In genomic region chr1:148793762-148794332, GRCh38 we compare ENCODE assay signal across 10 cellular contexts. TPM values are rescaled to one million over a fixed set of nuclear protein-coding genes. Genes with fewer than 3 reads are reported as not detected.
DNase-seq lines count a peak whose midpoint lies in the region; ATAC-seq, FAIRE-seq and TF ChIP-seq lines count a peak whose summit lies in the region.
"Not testable (repeated sequence)": the region's sequence is repeated elsewhere in the genome, so short reads cannot be mapped to it uniquely, and the experiment has no call there.
"Had no signal": no experiment of that assay in that cellular context is flagged by ENCODE, and none has a peak within 500 bp of the region (broad histone marks: within the 10 kb centered on the region; RNA-seq: fewer than 3 reads in every experiment).

No MANE protein-coding gene starts in this region.

- TF ChIP-seq CTCF in astrocyte (IDR thresholded peaks at IDR 0.05; ENCODE audit: insufficient read depth, low read depth, low read length); endothelial cell of umbilical vein (IDR thresholded peaks at IDR 0.05; ENCODE audit: extremely low read depth in 1 of 2, insufficient read depth in 1 of 2, low read depth in 1 of 2, low read length in 2 of 2): not testable (repeated sequence)

- H3K9me3 Mint-ChIP-seq in activated CD4-positive, alpha-beta T cell treated with anti-CD3 and anti-CD28 coated beads for 36 hours (ENCODE audit: low read depth); activated T-helper 17 cell treated with anti-CD3 and anti-CD28 coated beads, Interleukin-2, amount 50 U/mL, for 72 hours; astrocyte (ENCODE audit: unreplicated experiment); stimulated activated effector memory CD8-positive, alpha-beta T cell treated with anti-CD3 and anti-CD28 coated beads, Interleukin-12 subunit alpha, Interleukin-12 subunit beta, amount 100 ng/mL, for 72 hours; stimulated activated naive CD8-positive, alpha-beta T cell treated with anti-CD3 and anti-CD28 coated beads, Interleukin-15, amount 100 ng/mL, for 72 hours: not testable (repeated sequence)

- H3K9me3 ChIP-seq in astrocyte (ENCODE audit: insufficient read depth, low read depth, low read length); endothelial cell of umbilical vein (replicated peaks; ENCODE audit: control insufficient read depth, insufficient read depth, low read length): not testable (repeated sequence)

- peak; percentile 83 for FAIRE-seq in H54 (lab: Jason Lieb, UNC)
- peak; percentile 75 for FAIRE-seq in RCC 7860 (lab: Jason Lieb, UNC)
- FAIRE-seq in astrocyte (lab: Jason Lieb, UNC): peak; percentile 37
- peak; percentile 66 for FAIRE-seq in endothelial cell of umbilical vein (lab: Jason Lieb, UNC)

- H3K4me3 Mint-ChIP-seq in activated CD4-positive, alpha-beta T cell treated with anti-CD3 and anti-CD28 coated beads for 36 hours; activated T-helper 17 cell treated with anti-CD3 and anti-CD28 coated beads, Interleukin-2, amount 50 U/mL, for 72 hours; astrocyte (ENCODE audit: unreplicated experiment); stimulated activated effector memory CD8-positive, alpha-beta T cell treated with anti-CD3 and anti-CD28 coated beads, Interleukin-12 subunit alpha, Interleukin-12 subunit beta, amount 100 ng/mL, for 72 hours; stimulated activated naive CD8-positive, alpha-beta T cell treated with anti-CD3 and anti-CD28 coated beads, Interleukin-15, amount 100 ng/mL, for 72 hours: not testable (repeated sequence)

- not testable (repeated sequence) for H3K36me3 ChIP-seq in astrocyte (ENCODE audit: insufficient read depth, low read length); endothelial cell of umbilical vein (ENCODE audit: control insufficient read depth in 2 of 2, extremely low read depth in 1 of 2, insufficient read depth in 2 of 2, low read length in 2 of 2)

- not testable (repeated sequence) for H3K27me3 ChIP-seq in astrocyte (ENCODE audit: insufficient read depth, low read length); endothelial cell of umbilical vein (ENCODE audit: control insufficient read depth in 2 of 2, insufficient read depth in 2 of 2, low read length in 2 of 2)

- H3K27ac ChIP-seq in astrocyte (ENCODE audit: low read depth, low read length); endothelial cell of umbilical vein (ENCODE audit: insufficient read depth, low read depth, low read length): not testable (repeated sequence)

- not testable (repeated sequence) for H3K4me3 ChIP-seq in astrocyte (ENCODE audit: insufficient read depth, low read depth, low read length); endothelial cell of umbilical vein (replicated peaks in 1 of 3; ENCODE audit: insufficient read depth in 1 of 3, low read depth in 1 of 3, low read length in 3 of 3)

- intact Hi-C loops in activated CD4-positive, alpha-beta T cell treated with anti-CD3 and anti-CD28 coated beads for 36 hours (cut with DNase I, micrococcal nuclease); endothelial cell of umbilical vein (cut with micrococcal nuclease): not testable (repeated sequence)

- not testable (repeated sequence) for H3K36me3 Mint-ChIP-seq in activated CD4-positive, alpha-beta T cell treated with anti-CD3 and anti-CD28 coated beads for 36 hours (ENCODE audit: low read depth); activated T-helper 17 cell treated with anti-CD3 and anti-CD28 coated beads, Interleukin-2, amount 50 U/mL, for 72 hours (ENCODE audit: low read depth); astrocyte (ENCODE audit: low read depth, unreplicated experiment); stimulated activated effector memory CD8-positive, alpha-beta T cell treated with anti-CD3 and anti-CD28 coated beads, Interleukin-12 subunit alpha, Interleukin-12 subunit beta, amount 100 ng/mL, for 72 hours

- H3K27ac Mint-ChIP-seq in activated CD4-positive, alpha-beta T cell treated with anti-CD3 and anti-CD28 coated beads for 36 hours; activated T-helper 17 cell treated with anti-CD3 and anti-CD28 coated beads, Interleukin-2, amount 50 U/mL, for 72 hours; astrocyte (ENCODE audit: unreplicated experiment); stimulated activated effector memory CD8-positive, alpha-beta T cell treated with anti-CD3 and anti-CD28 coated beads, Interleukin-12 subunit alpha, Interleukin-12 subunit beta, amount 100 ng/mL, for 72 hours; stimulated activated naive CD8-positive, alpha-beta T cell treated with anti-CD3 and anti-CD28 coated beads, Interleukin-15, amount 100 ng/mL, for 72 hours: not testable (repeated sequence)

- H3K4me2 ChIP-seq in astrocyte (ENCODE audit: low read length); endothelial cell of umbilical vein (ENCODE audit: insufficient read depth, low read length): not testable (repeated sequence)

- H3K4me1 ChIP-seq in astrocyte (ENCODE audit: insufficient read depth, low read length); endothelial cell of umbilical vein (ENCODE audit: control insufficient read depth, extremely low read depth, insufficient read depth, low read length): not testable (repeated sequence)

- H3K9me1 ChIP-seq in endothelial cell of umbilical vein (replicated peaks; ENCODE audit: control insufficient read depth, extremely low read depth, insufficient read depth, low read length): not testable (repeated sequence)

- H3K9ac ChIP-seq in astrocyte (ENCODE audit: low read length); endothelial cell of umbilical vein (replicated peaks; ENCODE audit: extremely low read depth, insufficient read depth, low read length): not testable (repeated sequence)

- DNase-seq in H54 (ENCODE audit: insufficient read length, low spot score); RCC 7860 (ENCODE audit: low spot score); activated CD4-positive, alpha-beta T cell treated with anti-CD3 and anti-CD28 coated beads for 36 hours; astrocyte (ENCODE audit: low read depth); endothelial cell of umbilical vein (ENCODE audit: low read depth, low spot score); stimulated activated effector memory CD8-positive, alpha-beta T cell treated with anti-CD3 and anti-CD28 coated beads, Interleukin-12 subunit alpha, Interleukin-12 subunit beta, amount 100 ng/mL, for 72 hours (ENCODE audit: low spot score in 2 of 2); stimulated activated naive CD8-positive, alpha-beta T cell treated with anti-CD3 and anti-CD28 coated beads, Interleukin-15, amount 100 ng/mL, for 72 hours: not testable (repeated sequence)

- not testable (repeated sequence) for H3K27me3 Mint-ChIP-seq in activated CD4-positive, alpha-beta T cell treated with anti-CD3 and anti-CD28 coated beads for 36 hours; activated T-helper 17 cell treated with anti-CD3 and anti-CD28 coated beads, Interleukin-2, amount 50 U/mL, for 72 hours; astrocyte (ENCODE audit: low read depth, unreplicated experiment); stimulated activated naive CD8-positive, alpha-beta T cell treated with anti-CD3 and anti-CD28 coated beads, Interleukin-15, amount 100 ng/mL, for 72 hours

- not testable (repeated sequence) for BruUV-seq in endothelial cell of umbilical vein (replicated peaks; lab: Mats Ljungman, UMichigan)

- POLR2A ChIA-PET in activated CD4-positive, alpha-beta T cell treated with anti-CD3 and anti-CD28 coated beads for 36 hours (lab: Charles Lee); endothelial cell of umbilical vein (lab: Charles Lee): not testable (repeated sequence)

- not testable (repeated sequence) for H4K20me1 ChIP-seq in astrocyte (ENCODE audit: insufficient read depth, low read length); endothelial cell of umbilical vein (replicated peaks; ENCODE audit: control insufficient read depth, extremely low read depth, insufficient read depth, low read length)

- not testable (repeated sequence) for H3K79me2 ChIP-seq in astrocyte (ENCODE audit: insufficient read depth, low read length); endothelial cell of umbilical vein (ENCODE audit: control insufficient read depth, insufficient read depth, low read length)

- dilution Hi-C loops in endothelial cell of umbilical vein (cut with MboI; ENCODE audit: extremely low pct_ligation_motif_present, low sequenced_read_pairs): not testable (repeated sequence)

- not testable (repeated sequence) for H2AFZ ChIP-seq in astrocyte (ENCODE audit: low read depth, low read length); endothelial cell of umbilical vein (ENCODE audit: low read depth, low read length)

- ATAC-seq in activated CD4-positive, alpha-beta T cell treated with anti-CD3 and anti-CD28 coated beads for 36 hours: peak; percentile 26
- ATAC-seq in activated T-helper 17 cell treated with anti-CD3 and anti-CD28 coated beads, Interleukin-2, amount 50 U/mL, for 72 hours (replicated peaks): peak; percentile 52
- peak; percentile 55 for ATAC-seq in stimulated activated effector memory CD8-positive, alpha-beta T cell treated with anti-CD3 and anti-CD28 coated beads, Interleukin-12 subunit alpha, Interleukin-12 subunit beta, amount 100 ng/mL, for 72 hours
- ATAC-seq in stimulated activated naive CD8-positive, alpha-beta T cell treated with anti-CD3 and anti-CD28 coated beads, Interleukin-15, amount 100 ng/mL, for 72 hours: peak; percentile 72

- CTCF ChIA-PET in activated CD4-positive, alpha-beta T cell treated with anti-CD3 and anti-CD28 coated beads for 36 hours (lab: Charles Lee); endothelial cell of umbilical vein (lab: Charles Lee): not testable (repeated sequence)

- TF ChIP-seq POLR2A in H54 (IDR thresholded peaks at IDR 0.05; ENCODE audit: low read depth, low read length); endothelial cell of umbilical vein (IDR thresholded peaks at IDR 0.05; ENCODE audit: low read depth, low read length): not testable (repeated sequence)

- H3K4me1 Mint-ChIP-seq in activated CD4-positive, alpha-beta T cell treated with anti-CD3 and anti-CD28 coated beads for 36 hours; activated T-helper 17 cell treated with anti-CD3 and anti-CD28 coated beads, Interleukin-2, amount 50 U/mL, for 72 hours; astrocyte (ENCODE audit: low read depth, unreplicated experiment); stimulated activated effector memory CD8-positive, alpha-beta T cell treated with anti-CD3 and anti-CD28 coated beads, Interleukin-12 subunit alpha, Interleukin-12 subunit beta, amount 100 ng/mL, for 72 hours; stimulated activated naive CD8-positive, alpha-beta T cell treated with anti-CD3 and anti-CD28 coated beads, Interleukin-15, amount 100 ng/mL, for 72 hours: not testable (repeated sequence)

RNA-seq across cellular contexts. Expression of gene NUDT4B, which starts 45.3 kb away (rescaled TPM):
- under 1 TPM; 0.41 to 0.46 TPM for total RNA-seq in activated CD4-positive, alpha-beta T cell treated with anti-CD3 and anti-CD28 coated beads for 36 hours
- under 1 TPM in 1 of 2 donors, not detected in 1; 0.58 TPM for total RNA-seq in activated T-helper 17 cell treated with anti-CD3 and anti-CD28 coated beads, Interleukin-2, amount 50 U/mL, for 72 hours
- total RNA-seq in astrocyte (0.79 and 1.2 TPM in 2 replicates), endothelial cell of umbilical vein (1.7 TPM in 1 of 2 replicates, not detected in the other)
- 34.5 and 39.0 TPM in 2 replicates for polyA plus RNA-seq in endothelial cell of umbilical vein
- polyA plus RNA-seq in endothelial cell of umbilical vein (2011; cell fraction: cytosol; rRNA removed): 51.6 and 67.5 TPM in 2 replicates
- polyA plus RNA-seq in endothelial cell of umbilical vein (2011; cell fraction: nucleus; rRNA removed): 19.9 and 28.0 TPM in 2 replicates
- polyA plus RNA-seq in endothelial cell of umbilical vein (2012): 6.2 and 6.7 TPM in 2 replicates
- 52.2 and 69.2 TPM in 2 replicates for polyA minus RNA-seq in endothelial cell of umbilical vein
- 4.8 TPM for polyA minus RNA-seq in endothelial cell of umbilical vein (2011; cell fraction: cytosol; rRNA and poly(A)+ RNA removed)
- 6.0 and 9.3 TPM in 2 replicates for polyA minus RNA-seq in endothelial cell of umbilical vein (2011; cell fraction: nucleus; rRNA and poly(A)+ RNA removed)
- total RNA-seq: Caco-2; CD8-positive, alpha-beta T cell had no signal

RNA-seq across cellular contexts. Expression of gene PDE4DIP, which starts 50.4 kb away (rescaled TPM):
- 10 to 100 TPM; 21.0 to 21.9 TPM for total RNA-seq in activated CD4-positive, alpha-beta T cell treated with anti-CD3 and anti-CD28 coated beads for 36 hours
- 10 to 100 TPM; 47.2 to 66.0 TPM for total RNA-seq in activated T-helper 17 cell treated with anti-CD3 and anti-CD28 coated beads, Interleukin-2, amount 50 U/mL, for 72 hours
- total RNA-seq in astrocyte (41.6 and 45.2 TPM in 2 replicates), endothelial cell of umbilical vein (19.7 and 26.4 TPM in 2 replicates)
- polyA plus RNA-seq in endothelial cell of umbilical vein: 4.0 and 6.3 TPM in 2 replicates
- polyA plus RNA-seq in endothelial cell of umbilical vein (2011; cell fraction: cytosol; rRNA removed): 9.7 and 12.6 TPM in 2 replicates
- 22.6 and 24.3 TPM in 2 replicates for polyA plus RNA-seq in endothelial cell of umbilical vein (2011; cell fraction: nucleus; rRNA removed)
- polyA plus RNA-seq in endothelial cell of umbilical vein (2012): 18.3 and 19.4 TPM in 2 replicates
- polyA minus RNA-seq in endothelial cell of umbilical vein: 22.0 and 23.1 TPM in 2 replicates
- 8.7 TPM for polyA minus RNA-seq in endothelial cell of umbilical vein (2011; cell fraction: cytosol; rRNA and poly(A)+ RNA removed)
- 28.7 and 37.8 TPM in 2 replicates for polyA minus RNA-seq in endothelial cell of umbilical vein (2011; cell fraction: nucleus; rRNA and poly(A)+ RNA removed)
